24 cellular contexts compared by ENCODE assay signal in the genomic region with DNA sequence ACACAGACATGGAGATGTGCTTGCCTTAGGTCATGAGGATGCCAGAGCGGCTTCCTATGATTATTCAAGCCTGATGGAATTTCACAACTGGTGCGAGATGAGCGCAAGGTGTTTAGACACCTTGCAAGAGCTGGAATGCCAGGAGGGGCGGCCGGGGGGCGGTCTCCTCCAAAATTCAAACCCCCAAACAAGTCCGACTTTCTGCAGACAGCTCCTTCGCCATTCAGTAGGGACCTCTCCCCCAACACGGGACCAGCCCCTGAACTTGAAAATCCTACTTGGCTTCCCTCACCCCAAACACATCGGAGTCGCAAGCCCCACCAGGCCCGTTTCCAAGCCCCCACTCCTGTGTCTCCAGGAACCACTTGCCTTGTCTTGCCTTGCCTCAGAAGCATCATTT.
"Had no signal": no experiment of that assay in that cellular context is flagged by ENCODE, and none has a peak within 500 bp of the region (broad histone marks: within the 10 kb centered on the region; RNA-seq: fewer than 3 reads in every experiment).

No MANE protein-coding gene starts in this region.

- DNase-seq: naive thymus-derived CD4-positive, alpha-beta T cell; natural killer cell; occipital lobe; ovary; psoas muscle; right cardiac atrium; sigmoid colon; small intestine; stimulated activated CD4-positive, alpha-beta T cell treated with anti-CD3 and anti-CD28 coated beads, Interleukin-15, amount 100 ng/mL, for 24 hours; stimulated activated CD4-positive, alpha-beta T cell treated with anti-CD3 and anti-CD28 coated beads, Interleukin-2, amount 100 ng/mL, for 24 hours; stimulated activated CD4-positive, alpha-beta T cell treated with anti-CD3 and anti-CD28 coated beads, Interleukin-2, amount 100 ng/mL, for 48 hours; stimulated activated CD4-positive, alpha-beta T cell treated with anti-CD3 and anti-CD28 coated beads, Interleukin-4, amount 100 ng/mL, for 24 hours; stimulated activated naive B cell treated with anti-CD40 and anti-IgM and Interleukin-4, amounts not matched to agents 10 μg/mL and 1 μg/mL and 100 μg/mL, for 72 hours; stimulated activated naive CD4-positive, alpha-beta T cell treated with Interleukin-2 at 50 U/mL for 16 hours; substantia nigra; thyroid gland; trophoblast cell; upper lobe of left lung; uterus had no signal

- ATAC-seq: naive thymus-derived CD4-positive, alpha-beta T cell; natural killer cell; psoas muscle; right cardiac atrium; right lobe of liver; stimulated activated effector memory CD8-positive, alpha-beta T cell treated with anti-CD3 and anti-CD28 coated beads, Interleukin-12 subunit alpha, Interleukin-12 subunit beta, amount 100 ng/mL, for 72 hours; stimulated activated naive B cell treated with anti-CD40 and anti-IgM and Interleukin-4, amounts not matched to agents 10 μg/mL and 1 μg/mL and 100 μg/mL, for 72 hours had no signal

- H3K9me3 ChIP-seq: ovary, psoas muscle, right lobe of liver, sigmoid colon, thoracic aorta, thyroid gland, tibial nerve, upper lobe of left lung, uterus had no signal

- H3K36me3 ChIP-seq: neural progenitor cell, ovary, right lobe of liver, sigmoid colon, thoracic aorta, thyroid gland, tibial nerve, upper lobe of left lung, uterus had no signal

- H3K4me1 ChIP-seq: neural progenitor cell, psoas muscle, right lobe of liver, sigmoid colon, thyroid gland, tibial nerve, upper lobe of left lung had no signal

- H3K9ac ChIP-seq: neural progenitor cell had no signal

- H3K4me3 ChIP-seq: neural progenitor cell, ovary, psoas muscle, right lobe of liver, sigmoid colon, thoracic aorta, thyroid gland, tibial nerve, upper lobe of left lung, uterus had no signal

- H3K27me3 ChIP-seq: neural progenitor cell, ovary, right lobe of liver, sigmoid colon, thyroid gland, tibial nerve, upper lobe of left lung, uterus had no signal

- FAIRE-seq: small intestine had no signal

- H3K27ac ChIP-seq: neural progenitor cell, ovary, psoas muscle, right lobe of liver, sigmoid colon, thoracic aorta, thyroid gland, tibial nerve, upper lobe of left lung, uterus had no signal
